Comparison of ENCODE assay signal across 8 cellular contexts in genomic region chr1:145859491-145860159, GRCh38. TPM values are rescaled to one million over a fixed set of nuclear protein-coding genes. Genes with fewer than 3 reads are reported as not detected.
DNase-seq lines count a peak whose midpoint lies in the region; ATAC-seq, FAIRE-seq and TF ChIP-seq lines count a peak whose summit lies in the region.

No MANE protein-coding gene starts in this region.

- intact Hi-C loops in breast epithelium (cut with DNase I; ENCODE audit: low total_unique reads): loop anchor here (10.0 kb wide), 1 partner anchor 155 kb away; no protein-coding TSS in a partner anchor

- TF ChIP-seq CTCF in A549 (IDR thresholded peaks at IDR 0.05) (no peak), VCaP (conservative IDR thresholded peaks at IDR 0.05) (0 out of 2 replicates have a peak, but pooled peaks have one; percentile 14), breast epithelium (IDR thresholded peaks at IDR 0.05) (peak in 2 of 3 donors; percentile 6 to 36)

- H3K4me1 ChIP-seq in A549: peaks cover 10% of the 10 kb centered on the region; the same call in 2 of the 3 replicates
- peaks cover 0 to 10% of the 10 kb centered on the region in 2 donors for H3K4me1 ChIP-seq in breast epithelium

- H3K4me2 ChIP-seq in A549: peak overlapping the region; percentile 53

- H3K4me3 ChIP-seq in A549 (peak overlapping the region; percentile 53), breast epithelium (peak overlapping the region; percentile 78 to 83 (median 83))

- peak; percentile 69 for TF ChIP-seq POLR2A in A549 (IDR thresholded peaks at IDR 0.05; ENCODE audit: low read length)
- peak; percentile 67 for TF ChIP-seq POLR2A in breast epithelium (IDR thresholded peaks at IDR 0.05)

- H3K27me3 ChIP-seq in breast epithelium: no peaks in the 10 kb centered on the region

- H3K27ac Mint-ChIP-seq in immature natural killer cell: peak overlapping the region; percentile 76 to 94 (median 88)

- peaks cover 0 to 8% (median 0%) of the 10 kb centered on the region in 3 donors for H3K27me3 Mint-ChIP-seq in immature natural killer cell (ENCODE audit: low read depth in 3 of 3)

- peak; percentile 82 to 93 for DNase-seq in A549 (ENCODE audit: low read depth in 1 of 2, low spot score in 1 of 2)
- DNase-seq in NCI-H2171 (lab: John Stamatoyannopoulos, UW): peak; percentile 60
- peak; percentile 88 to 90 for DNase-seq in breast epithelium (ENCODE audit: low spot score in 2 of 2)
- peak; percentile 72 to 75 (median 72) for DNase-seq in immature natural killer cell
- DNase-seq in smooth muscle cell of the brain vasculature (ENCODE audit: low read depth, low spot score): peak; percentile 82

- H3K9me3 ChIP-seq in A549 (no peaks in the 10 kb centered on the region), breast epithelium (no peaks in the 10 kb centered on the region)

- H3K9me3 Mint-ChIP-seq in immature natural killer cell: no peaks in the 10 kb centered on the region

- peaks cover 7 to 16% (median 14%) of the 10 kb centered on the region in 3 donors for H3K36me3 Mint-ChIP-seq in immature natural killer cell

- peaks cover 13 to 23% of the 10 kb centered on the region in 2 donors for H3K4me1 Mint-ChIP-seq in immature natural killer cell

- TF ChIP-seq RAD21 in A549 (conservative IDR thresholded peaks at IDR 0.05 in 1 of 2, IDR thresholded peaks at IDR 0.05 in 1 of 2): no peak

- H3K27ac ChIP-seq in A549 (peak overlapping the region; percentile 92 to 99), VCaP (peak overlapping the region; percentile 73), breast epithelium (peak overlapping the region; percentile 92 to 94)

- TF ChIP-seq EP300 in A549 (IDR thresholded peaks at IDR 0.05): no peak

- FAIRE-seq in A549 (lab: Jason Lieb, UNC): no peak

- H3K4me3 Mint-ChIP-seq in immature natural killer cell: peak overlapping the region; percentile 94 to 97 (median 96)

- POLR2A ChIA-PET in A549 (lab: Yijun Ruan, JAX): interaction anchor here (0.7 to 3.3 kb wide), 13 partner anchors 9 to 394 kb away, joined by 3 to 48 read pairs (median 8); partner anchors contain the start of genes ANKRD34A, LIX1L, NUDT17 and PEX11B

- CTCF ChIA-PET in A549 (lab: Yijun Ruan, JAX): interaction anchor here (0.7 to 12.5 kb wide), 14 partner anchors 9 to 180 kb away, joined by 3 to 185 read pairs (median 4); partner anchors contain the start of genes ITGA10, NUDT17 and RBM8A

- H3K36me3 ChIP-seq in breast epithelium: peaks cover 8% of the 10 kb centered on the region

- ATAC-seq in A549 (peak; percentile 83 to 88), GM18858 (IDR thresholded peaks at IDR 0.05; ENCODE audit: unreplicated experiment) (peak; percentile 61), HG03066 (IDR thresholded peaks at IDR 0.05; ENCODE audit: low read depth, unreplicated experiment) (peak; percentile 65)

- WGBS in A549 (ENCODE audit: missing lambda C conversion rate): under 1% methylated on average over 35 of the region's 44 CpGs

TF ChIP-seq in A549, 52 proteins besides CTCF, POLR2A, EP300 and RAD21:
- TF ChIP-seq JUNB (IDR thresholded peaks at IDR 0.05): no peak
- TF ChIP-seq PHF8 (IDR thresholded peaks at IDR 0.05; ENCODE audit: borderline replicate concordance, low read depth): peak; percentile 69; the same call in 1 of the 2 replicates
- 0 out of 3 replicates have a peak, but pooled peaks have one; percentile 1 for TF ChIP-seq BCL3 (IDR thresholded peaks at IDR 0.05)
- TF ChIP-seq FOSB (CRISPR knock-in tag; IDR thresholded peaks at IDR 0.05): no peak
- TF ChIP-seq, protein P1, sequence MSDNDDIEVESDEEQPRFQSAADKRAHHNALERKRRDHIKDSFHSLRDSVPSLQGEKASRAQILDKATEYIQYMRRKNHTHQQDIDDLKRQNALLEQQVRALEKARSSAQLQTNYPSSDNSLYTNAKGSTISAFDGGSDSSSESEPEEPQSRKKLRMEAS (IDR thresholded peaks at IDR 0.05): peak; percentile 52

RNA-seq across cellular contexts. Expression of gene PIAS3, which starts 0.7 kb away (rescaled TPM):
- 15.5 and 25.4 TPM in 2 replicates for polyA plus RNA-seq in A549 (2011; rRNA removed)
- 11.2 and 14.0 TPM in 2 replicates for polyA plus RNA-seq in A549 (2012; cell fraction: cytosol; rRNA removed)
- 29.4 and 40.2 TPM in 2 replicates for polyA plus RNA-seq in A549 (2012; cell fraction: nucleus; rRNA removed)
- 18.6 to 23.2 TPM (median 22.7 TPM) in 3 replicates for polyA plus RNA-seq in A549 (2017; fragmentation: RNase III; extraction: RNeasy Plus Mini Kit Qiagen cat#74134 plus additional on column Dnase treatment)
- polyA minus RNA-seq in A549 (2011; rRNA and poly(A)+ RNA removed): 19.2 and 20.9 TPM in 2 replicates
- total RNA-seq in breast epithelium: 10 to 100 TPM; 14.1 to 53.3 (median 31.8) TPM
- polyA plus RNA-seq in immature natural killer cell: 10 to 100 TPM in 2 of 3 donors, 1 to 10 TPM in 1; 9.3 to 27.1 (median 10.5) TPM

RNA-seq across cellular contexts. Expression of gene NUDT17, which starts 14.2 kb away (rescaled TPM):
- 6.7 and 9.0 TPM in 2 replicates for polyA plus RNA-seq in A549 (2011; rRNA removed)
- polyA plus RNA-seq in A549 (2012; cell fraction: cytosol; rRNA removed): 4.6 and 5.1 TPM in 2 replicates
- polyA plus RNA-seq in A549 (2012; cell fraction: nucleus; rRNA removed): 9.4 and 11.2 TPM in 2 replicates
- 4.6 to 5.7 TPM (median 4.9 TPM) in 3 replicates for polyA plus RNA-seq in A549 (2017; fragmentation: RNase III; extraction: RNeasy Plus Mini Kit Qiagen cat#74134 plus additional on column Dnase treatment)
- polyA minus RNA-seq in A549 (2011; rRNA and poly(A)+ RNA removed): 5.2 and 6.7 TPM in 2 replicates
- total RNA-seq in breast epithelium: 1 to 10 TPM; 2.5 to 4.0 (median 3.3) TPM
- polyA plus RNA-seq in immature natural killer cell: 1 to 10 TPM in 2 of 3 donors, not detected in 1; 3.8 to 4.1 TPM

RNA-seq across cellular contexts. Expression of gene ANKRD35, which starts 26.0 kb away (rescaled TPM):
- polyA plus RNA-seq in A549 (2011; rRNA removed) (not detected in 2 replicates), A549 (2017; fragmentation: RNase III; extraction: RNeasy Plus Mini Kit Qiagen cat#74134 plus additional on column Dnase treatment) (not detected in 3 replicates), immature natural killer cell (under 1 TPM; 0.40 to 0.93 (median 0.86) TPM)
- not detected in 2 replicates for polyA plus RNA-seq in A549 (2012; cell fraction: cytosol; rRNA removed)
- not detected in 2 replicates for polyA plus RNA-seq in A549 (2012; cell fraction: nucleus; rRNA removed)
- not detected in 2 replicates for polyA minus RNA-seq in A549 (2011; rRNA and poly(A)+ RNA removed)
- 10 to 100 TPM in 1 of 3 donors, 1 to 10 TPM in 2; 6.4 to 10.2 (median 7.0) TPM for total RNA-seq in breast epithelium

RNA-seq across cellular contexts. Expression of gene POLR3C, which starts 35.6 kb away (rescaled TPM):
- polyA plus RNA-seq in A549 (2011; rRNA removed) (58.3 and 65.0 TPM in 2 replicates), A549 (2017; fragmentation: RNase III; extraction: RNeasy Plus Mini Kit Qiagen cat#74134 plus additional on column Dnase treatment) (26.9 to 29.5 TPM (median 28.1 TPM) in 3 replicates), immature natural killer cell (10 to 100 TPM; 34.5 to 56.4 (median 45.6) TPM)
- polyA plus RNA-seq in A549 (2012; cell fraction: cytosol; rRNA removed): 29.7 and 30.5 TPM in 2 replicates
- 21.2 and 28.0 TPM in 2 replicates for polyA plus RNA-seq in A549 (2012; cell fraction: nucleus; rRNA removed)
- 58.5 and 59.1 TPM in 2 replicates for polyA minus RNA-seq in A549 (2011; rRNA and poly(A)+ RNA removed)
- total RNA-seq in breast epithelium: 10 to 100 TPM; 40.5 to 50.3 (median 40.6) TPM

RNA-seq across cellular contexts. Expression of gene RNF115, which starts 35.7 kb away (rescaled TPM):
- polyA plus RNA-seq in A549 (2011; rRNA removed) (18.4 and 18.8 TPM in 2 replicates), A549 (2017; fragmentation: RNase III; extraction: RNeasy Plus Mini Kit Qiagen cat#74134 plus additional on column Dnase treatment) (8.5 to 9.3 TPM (median 9.2 TPM) in 3 replicates), immature natural killer cell (1 to 10 TPM; 4.7 to 9.4 (median 8.3) TPM)
- polyA plus RNA-seq in A549 (2012; cell fraction: cytosol; rRNA removed): 3.8 and 4.3 TPM in 2 replicates
- 4.0 and 6.1 TPM in 2 replicates for polyA plus RNA-seq in A549 (2012; cell fraction: nucleus; rRNA removed)
- polyA minus RNA-seq in A549 (2011; rRNA and poly(A)+ RNA removed): 10.3 and 11.9 TPM in 2 replicates
- 10 to 100 TPM; 24.3 to 28.2 (median 26.1) TPM for total RNA-seq in breast epithelium

Comparison
In these comparisons a context has a peak if more than half of its experiments do, and no peak if none do; other contexts are left out.
1. Peak in every context shown above with its lines: DNase-seq, ATAC-seq, H3K4me3 ChIP-seq and H3K27ac ChIP-seq.